Comparison of ENCODE assay signal across 27 cellular contexts in the genomic region with DNA sequence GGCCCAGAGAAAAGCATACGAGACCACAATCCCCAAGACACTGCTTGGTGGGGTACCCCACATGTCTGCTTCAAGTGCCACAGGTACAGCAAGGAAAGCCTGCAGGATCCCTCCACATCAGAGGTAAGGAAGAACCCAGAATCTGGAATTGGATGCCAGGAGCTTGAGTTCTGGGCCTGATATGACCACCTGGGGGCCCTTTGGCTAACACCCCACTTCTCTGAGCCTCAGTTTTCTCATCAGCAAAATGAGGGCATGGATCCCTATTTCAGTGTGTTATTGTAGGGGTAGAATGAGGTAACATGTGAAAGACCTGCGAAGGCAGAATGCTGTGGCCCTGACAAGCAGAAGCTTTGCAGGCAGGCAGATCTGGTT. TPM values are rescaled to one million over a fixed set of nuclear protein-coding genes. Genes with fewer than 3 reads are reported as not detected.
DNase-seq lines count a peak whose midpoint lies in the region; ATAC-seq and TF ChIP-seq lines count a peak whose summit lies in the region.
"Had no signal": no experiment of that assay in that cellular context is flagged by ENCODE, and none has a peak within 500 bp of the region (broad histone marks: within the 10 kb centered on the region; RNA-seq: fewer than 3 reads in every experiment).

No MANE protein-coding gene starts in this region.

- H3K36me3 ChIP-seq in left ventricle myocardium inferior (no peaks in the 10 kb centered on the region), heart left ventricle (no peaks in the 10 kb centered on the region), colonic mucosa (no peaks in the 10 kb centered on the region), uterus (no peaks in the 10 kb centered on the region)
- H3K36me3 ChIP-seq: spleen, upper lobe of left lung had no signal

- intact Hi-C loops in left ventricle myocardium inferior (cut with micrococcal nuclease) (loop anchor here (10.0 kb wide), 1 partner anchor 71 kb away; no protein-coding TSS in a partner anchor), heart left ventricle (cut with DNase I) (loop anchor here in 4 of 10 donors (5.0 to 10.0 kb wide), 4 partner anchors 39 to 229 kb away; no protein-coding TSS in a partner anchor), colonic mucosa (cut with DNase I) (no loop called here), uterus (cut with DNase I; ENCODE audit: low total_unique reads) (no loop called here)

- TF ChIP-seq POLR2A in heart left ventricle (IDR thresholded peaks at IDR 0.05) (no peak), uterus (IDR thresholded peaks at IDR 0.05) (no peak)

- TF ChIP-seq CTCF in left ventricle myocardium inferior (IDR thresholded peaks at IDR 0.05; ENCODE audit: borderline replicate concordance) (no peak), heart left ventricle (IDR thresholded peaks at IDR 0.05) (no peak), colonic mucosa (IDR thresholded peaks at IDR 0.05) (no peak), osteocyte (IDR thresholded peaks at IDR 0.05) (no peak), uterus (IDR thresholded peaks at IDR 0.05) (no peak)

- H3K27me3 ChIP-seq in left ventricle myocardium inferior (ENCODE audit: low read depth) (no peaks in the 10 kb centered on the region), heart left ventricle (no peaks in the 10 kb centered on the region), colonic mucosa (no peaks in the 10 kb centered on the region), uterus (no peaks in the 10 kb centered on the region)
- H3K27me3 ChIP-seq: upper lobe of left lung had no signal

- WGBS in heart left ventricle, 4 donors = 67 to 83% (median 69%) methylated on average over 2 of the region's 2 CpGs

- no peak for ATAC-seq in heart left ventricle
- ATAC-seq: left lobe of liver, Panc1, WTC11 had no signal

- no peaks in the 10 kb centered on the region for H3K36me3 Mint-ChIP-seq in osteocyte (ENCODE audit: unreplicated experiment)
- H3K36me3 Mint-ChIP-seq: activated CD4-positive, alpha-beta memory T cell treated with anti-CD3 and anti-CD28 coated beads for 36 hours; WTC11 had no signal

- no peak for DNase-seq in left ventricle myocardium inferior
- no peak for DNase-seq in heart left ventricle
- no peak for DNase-seq in colonic mucosa
- DNase-seq in osteocyte (ENCODE audit: extremely low spot score, unreplicated experiment) = no peak
- no peak for DNase-seq in uterus
- no peak for DNase-seq in activated gamma-delta T cell treated with Interleukin-2 at 50 U/mL for 16 hours
- DNase-seq in activated CD4-positive, alpha-beta T cell treated with anti-CD3 and anti-CD28 coated beads for 4 hours = no peak
- no peak for DNase-seq in central memory CD4-positive, alpha-beta T cell
- DNase-seq: activated CD4-positive, alpha-beta memory T cell treated with anti-CD3 and anti-CD28 coated beads for 36 hours; activated gamma-delta T cell; activated T-cell treated with anti-CD3 and anti-CD28 coated beads for 4 hours; GOT3; midbrain; MM.1S; NCI-H1436; NCI-H2107; psoas muscle; stimulated activated CD4-positive, alpha-beta T cell treated with anti-CD3 and anti-CD28 coated beads, Interleukin-4, amount 100 ng/mL, for 1 hour; stimulated activated naive CD4-positive, alpha-beta T cell treated with Interleukin-2 at 50 U/mL for 16 hours had no signal

- peak overlapping the region; percentile 61 for H3K27ac ChIP-seq in left ventricle myocardium inferior (replicated peaks)
- peak overlapping the region in 4 of 12 donors; percentile 9 to 66 (median 40) for H3K27ac ChIP-seq in heart left ventricle
- peak overlapping the region; percentile 55 for H3K27ac ChIP-seq in colonic mucosa
- peak overlapping the region; percentile 74 to 75 for H3K27ac ChIP-seq in uterus
- H3K27ac ChIP-seq: C4-2B, spleen had no signal

- peak overlapping the region; percentile 83 for H3K27ac Mint-ChIP-seq in osteocyte (ENCODE audit: unreplicated experiment)
- H3K27ac Mint-ChIP-seq: activated CD4-positive, alpha-beta memory T cell treated with anti-CD3 and anti-CD28 coated beads for 36 hours; T-helper 2 cell treated with Interferon-gamma antibody and Interleukin-4, amounts not matched to agents 5 μg/mL and 100 μg/mL, for 36 hours; WTC11 had no signal

- peak overlapping the region; percentile 22 for H3K4me3 ChIP-seq in left ventricle myocardium inferior
- H3K4me3 ChIP-seq in heart left ventricle = peak overlapping the region in 1 of 12 donors; percentile 4
- no peak overlapping the region for H3K4me3 ChIP-seq in colonic mucosa
- H3K4me3 ChIP-seq in uterus = no peak overlapping the region
- H3K4me3 ChIP-seq: psoas muscle, SK-N-MC, spleen, upper lobe of left lung had no signal

- H3K4me1 Mint-ChIP-seq in osteocyte (ENCODE audit: unreplicated experiment) = peaks cover 63% of the 10 kb centered on the region

- H3K9me3 Mint-ChIP-seq in osteocyte (ENCODE audit: unreplicated experiment) = no peaks in the 10 kb centered on the region
- H3K9me3 Mint-ChIP-seq: activated CD4-positive, alpha-beta memory T cell treated with anti-CD3 and anti-CD28 coated beads for 36 hours; T-helper 2 cell treated with Interferon-gamma antibody and Interleukin-4, amounts not matched to agents 5 μg/mL and 100 μg/mL, for 36 hours; WTC11 had no signal

- no peaks in the 10 kb centered on the region for H3K9me3 ChIP-seq in left ventricle myocardium inferior (replicated peaks)
- no peaks in the 10 kb centered on the region for H3K9me3 ChIP-seq in heart left ventricle
- H3K9me3 ChIP-seq in colonic mucosa = no peaks in the 10 kb centered on the region
- H3K9me3 ChIP-seq in uterus = no peaks in the 10 kb centered on the region
- H3K9me3 ChIP-seq: psoas muscle, spleen, upper lobe of left lung had no signal

- no peak overlapping the region for H3K9ac ChIP-seq in colonic mucosa (ENCODE audit: low read depth in 2 of 2, low read length in 2 of 2)

- no peak overlapping the region for H3K4me3 Mint-ChIP-seq in osteocyte (ENCODE audit: unreplicated experiment)
- H3K4me3 Mint-ChIP-seq: activated CD4-positive, alpha-beta memory T cell treated with anti-CD3 and anti-CD28 coated beads for 36 hours; T-helper 2 cell treated with Interferon-gamma antibody and Interleukin-4, amounts not matched to agents 5 μg/mL and 100 μg/mL, for 36 hours; WTC11 had no signal

- H3K27me3 Mint-ChIP-seq in osteocyte (ENCODE audit: unreplicated experiment) = no peaks in the 10 kb centered on the region
- H3K27me3 Mint-ChIP-seq: activated CD4-positive, alpha-beta memory T cell treated with anti-CD3 and anti-CD28 coated beads for 36 hours had no signal

- H3K4me1 ChIP-seq in left ventricle myocardium inferior (peaks cover 91% of the 10 kb centered on the region), heart left ventricle (peaks cover 24 to 94% (median 67%) of the 10 kb centered on the region in 12 donors), colonic mucosa (no peaks in the 10 kb centered on the region), uterus (peaks cover 0 to 10% of the 10 kb centered on the region in 2 donors)

RNA-seq across cellular contexts. Expression of a gene that starts 24.5 kb away (rescaled TPM):
- 74.8 TPM for total RNA-seq in left ventricle myocardium inferior
- total RNA-seq in heart left ventricle = 100 to 1,000 TPM in 1 of 9 donors, 10 to 100 TPM in 8; 58.0 to 107 (median 85.0) TPM
- 10 to 100 TPM; 30.5 to 37.6 TPM for polyA plus RNA-seq in heart left ventricle
- 10 to 100 TPM; 17.9 to 24.1 TPM for total RNA-seq in colonic mucosa
- total RNA-seq in osteocyte = 286 and 288 TPM in 2 replicates
- 10 to 100 TPM; 25.1 to 86.1 (median 58.5) TPM for total RNA-seq in uterus

RNA-seq across cellular contexts. Expression of a gene that starts 56.5 kb away (rescaled TPM):
- total RNA-seq in left ventricle myocardium inferior (41.0 TPM), heart left ventricle (100 to 1,000 TPM in 2 of 9 donors, 10 to 100 TPM in 7; 35.8 to 325 (median 78.6) TPM), colonic mucosa (100 to 1,000 TPM; 186 to 376 TPM), osteocyte (0.56 and 1.6 TPM in 2 replicates), uterus (1,000 to 10,000 TPM in 3 of 4 donors, 100 to 1,000 TPM in 1; 913 to 2,516 (median 1,349) TPM)
- 10 to 100 TPM; 46.6 to 81.7 TPM for polyA plus RNA-seq in heart left ventricle

Comparison
In these comparisons a context has a peak if more than half of its experiments do, and no peak if none do; other contexts are left out.
1. RNA of a gene that starts 56.5 kb away (total RNA-seq): 913 to 2,516 TPM in uterus, 186 to 376 TPM in colonic mucosa, 35.8 to 325 TPM in heart left ventricle and 41.0 TPM in left ventricle myocardium inferior (single experiment); 0.56 to 1.6 TPM in osteocyte; every median in the first group is over 10 times any median in the second.